In genomic region chr17:39139561-39139960, GRCh38 we compare ENCODE assay signal across 12 cellular contexts. TPM values are rescaled to one million over a fixed set of nuclear protein-coding genes. Genes with fewer than 3 reads are reported as not detected.
"Had no signal": no experiment of that assay in that cellular context is flagged by ENCODE, and none has a peak within 500 bp of the region (broad histone marks: within the 10 kb centered on the region; RNA-seq: fewer than 3 reads in every experiment).

No MANE protein-coding gene starts in this region.

- H3K9me3 Mint-ChIP-seq: activated T-helper 2 cell treated with anti-CD3 and anti-CD28 coated beads, Interferon-gamma antibody, Interleukin-2, Interleukin-4, amounts not matched to agents 10 μg/mL and 5 μg/mL and 100 μg/mL, durations not matched to agents 14 hours and 24 hours and 36 hours; memory B cell had no signal

- H3K9me3 ChIP-seq: body of pancreas, ovary, tibial artery, vagina had no signal

- H3K36me3 Mint-ChIP-seq: memory B cell had no signal

- H3K4me1 Mint-ChIP-seq: endodermal cell, nephron progenitor cell had no signal

- H3K4me3 ChIP-seq: body of pancreas, ovary, tibial artery, vagina had no signal

- H3K27me3 ChIP-seq: body of pancreas, ovary, vagina had no signal

- H3K4me3 Mint-ChIP-seq: endodermal cell, memory B cell, nephron progenitor cell had no signal

- H3K27ac Mint-ChIP-seq: activated T-helper 2 cell treated with anti-CD3 and anti-CD28 coated beads, Interferon-gamma antibody, Interleukin-2, Interleukin-4, amounts not matched to agents 10 μg/mL and 5 μg/mL and 100 μg/mL, durations not matched to agents 14 hours and 24 hours and 36 hours; endodermal cell; memory B cell; nephron progenitor cell had no signal

- H3K27ac ChIP-seq: body of pancreas, ovary, tibial artery, vagina had no signal

- ATAC-seq: body of pancreas had no signal

- DNase-seq: activated naive CD4-positive, alpha-beta T cell treated with anti-CD3 and anti-CD28 coated beads, Interleukin-2, amount 50 U/mL, for 16 hours; body of pancreas; dermis blood vessel endothelial cell; endodermal cell; erythroblast; nephron progenitor cell; ovary; stimulated activated CD4-positive, alpha-beta T cell treated with anti-CD3 and anti-CD28 coated beads, Interleukin-4, amount 100 ng/mL, for 4 hours; tibial artery had no signal

- H3K36me3 ChIP-seq: ovary, tibial artery, vagina had no signal

RNA-seq across cellular contexts. Expression of gene ARL5C, which starts 26.4 kb away (rescaled TPM):
- polyA plus RNA-seq: ovary had no signal
